9 cellular contexts compared by ENCODE assay signal in genomic region chr7:75599244-75599771, GRCh38.
DNase-seq lines count a peak whose midpoint lies in the region; ATAC-seq and TF ChIP-seq lines count a peak whose summit lies in the region.
"Had no signal": no experiment of that assay in that cellular context is flagged by ENCODE, and none has a peak within 500 bp of the region (broad histone marks: within the 10 kb centered on the region; RNA-seq: fewer than 3 reads in every experiment).

No MANE protein-coding gene starts in this region.

- H3K27ac ChIP-seq in skeletal muscle tissue (ENCODE audit: low read depth, low read length) = peak overlapping the region; percentile 60

- H3K27me3 ChIP-seq in skeletal muscle tissue (ENCODE audit: control insufficient read depth in 3 of 3, insufficient read depth in 3 of 3, low read length in 3 of 3) = no peaks in the 10 kb centered on the region
- H3K27me3 ChIP-seq: transverse colon had no signal

- H3K9ac ChIP-seq in skeletal muscle tissue (ENCODE audit: low read depth in 1 of 3, low read length in 3 of 3) = no peak overlapping the region

- DNase-seq in LNCaP clone FGC (ENCODE audit: low read depth) = peak; percentile 7
- DNase-seq in amygdala (lab: John Stamatoyannopoulos, UW) = peak; percentile 30 to 98 (median 92)
- peak; percentile 32 to 98 (median 89) for DNase-seq in hypothalamus (lab: John Stamatoyannopoulos, UW)
- DNase-seq in ACHN = no peak
- DNase-seq in NCI-H187 treated with DMSO at 0.1 percent for 48 hours (lab: John Stamatoyannopoulos, UW) = no peak
- DNase-seq: transverse colon had no signal

- peaks cover 0 to 8% (median 0%) of the 10 kb centered on the region in 3 donors for H3K4me1 ChIP-seq in skeletal muscle tissue (ENCODE audit: control insufficient read depth in 3 of 3, insufficient read depth in 3 of 3, low read length in 3 of 3)
- H3K4me1 ChIP-seq: transverse colon had no signal

- no peak for ATAC-seq in GM18868 (IDR thresholded peaks at IDR 0.05; ENCODE audit: unreplicated experiment)
- no peak for ATAC-seq in HG02678 (IDR thresholded peaks at IDR 0.05; ENCODE audit: unreplicated experiment)

- H3K9me3 ChIP-seq in skeletal muscle tissue (ENCODE audit: control insufficient read depth in 3 of 3, low read length in 3 of 3) = no peaks in the 10 kb centered on the region
- H3K9me3 ChIP-seq: transverse colon had no signal

- H3K4me3 ChIP-seq in LNCaP clone FGC (ENCODE audit: low read depth, low read length) (no peak overlapping the region), skeletal muscle tissue (ENCODE audit: low read length in 3 of 3) (no peak overlapping the region)
- H3K4me3 ChIP-seq: transverse colon had no signal

- in situ Hi-C loops in ACHN (cut with HindIII; ENCODE audit: low pct_ligation_motif_present, low pct_unique_long_range_greater_than_20kb, low sequenced_read_pairs) = no loop called here

- TF ChIP-seq CTCF in LNCaP clone FGC (IDR thresholded peaks at IDR 0.05; ENCODE audit: control insufficient read depth, extremely low read depth, insufficient read depth) = no peak

- H3K36me3 ChIP-seq in skeletal muscle tissue (ENCODE audit: control insufficient read depth in 3 of 3, insufficient read depth in 3 of 3, low read length in 3 of 3) = peaks cover 0 to 2% (median 0%) of the 10 kb centered on the region in 3 donors
- H3K36me3 ChIP-seq: transverse colon had no signal

Comparison
In these comparisons a context has a peak if more than half of its experiments do, and no peak if none do; other contexts are left out.
1. DNase-seq: peak in LNCaP clone FGC (single experiment), amygdala (56 of 56) and hypothalamus (51 of 51); none in ACHN (single experiment) and NCI-H187 treated with DMSO at 0.1 percent for 48 hours (single experiment).